10 cellular contexts compared by ENCODE assay signal in the genomic region with DNA sequence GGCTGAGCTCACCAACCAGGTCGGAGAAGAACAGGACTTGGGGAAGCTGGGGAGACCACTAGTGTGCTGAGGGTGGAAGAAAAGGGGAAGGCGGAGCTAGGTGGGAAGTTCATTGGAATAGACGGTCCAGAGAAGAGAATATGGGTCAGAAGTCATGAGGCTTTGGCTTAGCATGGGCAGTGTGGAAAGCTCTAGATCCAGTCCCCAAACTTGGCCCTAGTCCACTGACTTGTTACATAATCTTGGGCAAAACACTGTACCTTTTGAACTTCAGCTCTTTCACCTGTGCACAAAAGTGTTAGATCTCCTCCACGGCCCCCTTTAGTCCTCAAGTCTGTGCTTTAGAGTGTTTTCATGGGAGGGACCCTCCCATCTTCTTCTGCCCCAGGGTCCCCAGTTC. TPM values are rescaled to one million over a fixed set of nuclear protein-coding genes. Genes with fewer than 3 reads are reported as not detected.
"Had no signal": no experiment of that assay in that cellular context is flagged by ENCODE, and none has a peak within 500 bp of the region (broad histone marks: within the 10 kb centered on the region; RNA-seq: fewer than 3 reads in every experiment).

No MANE protein-coding gene starts in this region.

- H3K9me3 Mint-ChIP-seq: HFFc6 had no signal

- H3K36me3 ChIP-seq: HAP-1 had no signal

- ATAC-seq: HCT116 had no signal

- H3K9ac ChIP-seq: GM23248 had no signal

- H3K27ac Mint-ChIP-seq: HFFc6 had no signal

- H2AFZ ChIP-seq: GM23248 had no signal

- DNase-seq: GM23248, GOT3, H7, HFFc6, IMR-90 had no signal

- H3K4me3 Mint-ChIP-seq: HFFc6 had no signal

- H3K27ac ChIP-seq: GM23248, HL-60 had no signal

- H3K9me3 ChIP-seq: HAP-1 had no signal

- H3K4me3 ChIP-seq: GM23248, HAP-1 had no signal

RNA-seq across cellular contexts. Expression of gene GCKR, which starts 10.7 kb away (rescaled TPM):
- total RNA-seq: H4, H7, HFFc6, HT1080 had no signal
